8 cellular contexts compared by ENCODE assay signal in genomic region chr22:39146256-39147101, GRCh38. TPM values are rescaled to one million over a fixed set of nuclear protein-coding genes. Genes with fewer than 3 reads are reported as not detected.
A peak's percentile ranks its signal among the peaks of the same experiment; 100 is the strongest.
DNase-seq lines count a peak whose midpoint lies in the region; ATAC-seq, FAIRE-seq and TF ChIP-seq lines count a peak whose summit lies in the region.

No MANE protein-coding gene starts in this region.

- H3K9me3 ChIP-seq in PC-9 (ENCODE audit: insufficient read depth, low read depth) = no peaks in the 10 kb centered on the region

- H3K36me3 Mint-ChIP-seq in osteocyte (ENCODE audit: unreplicated experiment) = no peaks in the 10 kb centered on the region

- no peaks in the 10 kb centered on the region for H3K27me3 Mint-ChIP-seq in osteocyte (ENCODE audit: unreplicated experiment)

- no TSS peak for BruUV-seq in PC-9 (replicated peaks; lab: Mats Ljungman, UMichigan)

- no peaks in the 10 kb centered on the region for H3K27me3 ChIP-seq in PC-9 (ENCODE audit: insufficient read depth, low read depth)

- no peak for DNase-seq in PC-9
- no peak for DNase-seq in epithelial cell of proximal tubule (ENCODE audit: low read depth)
- DNase-seq in osteocyte (ENCODE audit: extremely low spot score, unreplicated experiment) = no peak
- no peak for DNase-seq in H54 (ENCODE audit: insufficient read length, low spot score)
- no peak for DNase-seq in GM19240 (ENCODE audit: insufficient read length, low spot score)

- no peaks in the 10 kb centered on the region for H3K9me3 Mint-ChIP-seq in osteocyte (ENCODE audit: unreplicated experiment)

- H3K79me2 ChIP-seq in PC-9 (ENCODE audit: low read depth) = 0 out of 2 replicates have a peak, but pooled peaks cover 3% of the 10 kb centered on the region

- no peaks in the 10 kb centered on the region for H3K36me3 ChIP-seq in PC-9 (ENCODE audit: low read depth)

- no peak for TF ChIP-seq POLR2A in H54 (IDR thresholded peaks at IDR 0.05; ENCODE audit: low read depth, low read length)

- CTCF ChIA-PET in PC-9 (lab: Charles Lee) = no interaction called here

- TF ChIP-seq CTCF in C4-2B (conservative IDR thresholded peaks at IDR 0.05) (no peak), PC-9 (conservative IDR thresholded peaks at IDR 0.05) (no peak), epithelial cell of proximal tubule (conservative IDR thresholded peaks at IDR 0.05; ENCODE audit: low read depth, low read length) (no peak), osteocyte (IDR thresholded peaks at IDR 0.05) (no peak)

- H3K4me2 ChIP-seq in PC-9 = peak overlapping the region; percentile 97

- H3K4me3 Mint-ChIP-seq in osteocyte (ENCODE audit: unreplicated experiment) = peak overlapping the region; percentile 57

- intact Hi-C loops in PC-9 (cut with micrococcal nuclease; ENCODE audit: unreplicated experiment) = no loop called here

- H3K4me3 ChIP-seq in PC-9 = peak overlapping the region; percentile 98; the same call in 1 of the 2 replicates
- peak overlapping the region; percentile 98 for H3K4me3 ChIP-seq in epithelial cell of proximal tubule (ENCODE audit: low read depth, low read length)

- peaks cover 22% of the 10 kb centered on the region for H3K4me1 ChIP-seq in PC-9 (replicated peaks; ENCODE audit: insufficient read depth)

- peak overlapping the region; percentile 80 for H3K27ac Mint-ChIP-seq in osteocyte (ENCODE audit: unreplicated experiment)

- H3F3A ChIP-seq in PC-9 (ENCODE audit: insufficient read depth, low read depth) = peaks cover 52% of the 10 kb centered on the region; the same call in 1 of the 2 replicates

- POLR2A ChIA-PET in PC-9 (lab: Charles Lee; ENCODE audit: unreplicated experiment) = no interaction called here

- H3K4me1 Mint-ChIP-seq in osteocyte (ENCODE audit: unreplicated experiment) = peaks cover 19% of the 10 kb centered on the region

- H3K27ac ChIP-seq in C4-2B (peak overlapping the region; percentile 71; the same call in 1 of the 2 replicates), PC-9 (peak overlapping the region; percentile 8; the same call in 1 of the 2 replicates)

- H2AFZ ChIP-seq in PC-9 = no peak overlapping the region

- no peaks in the 10 kb centered on the region for H4K20me1 ChIP-seq in PC-9 (ENCODE audit: insufficient read depth)

- H3K9me2 ChIP-seq in PC-9 (ENCODE audit: insufficient read depth) = no peaks in the 10 kb centered on the region

- no peak for ATAC-seq in GM21360 (IDR thresholded peaks at IDR 0.05; ENCODE audit: unreplicated experiment)
- ATAC-seq in HG02798 (IDR thresholded peaks at IDR 0.05; ENCODE audit: poor library complexity, unreplicated experiment) = no peak

- no peak for FAIRE-seq in H54 (lab: Jason Lieb, UNC)

RNA-seq across cellular contexts. Expression of gene CBX7, which starts 6.0 kb away (rescaled TPM):
- total RNA-seq in PC-9 (2021) (28.2 and 29.1 TPM in 2 replicates), epithelial cell of proximal tubule (1.7 and 5.8 TPM in 2 replicates), osteocyte (8.1 and 9.6 TPM in 2 replicates)

RNA-seq across cellular contexts. Expression of gene APOBEC3H, which starts 49.4 kb away (rescaled TPM):
- 1.5 and 2.5 TPM in 2 replicates for total RNA-seq in PC-9 (2021)
- total RNA-seq in epithelial cell of proximal tubule = not detected in 2 replicates
- not detected in 2 replicates for total RNA-seq in osteocyte
